In genomic region chr6:18340781-18341551, GRCh38 we compare ENCODE assay signal across 2 cellular contexts.
TF ChIP-seq lines count a peak whose summit lies in the region.

No MANE protein-coding gene starts in this region.

TF ChIP-seq in GM23338, 12 proteins besides CTCF, POLR2A, EP300 and RAD21:
- TF ChIP-seq EZH2 (IDR thresholded peaks at IDR 0.05; ENCODE audit: low read depth, unreplicated experiment) (no peak), ETS1 (IDR thresholded peaks at IDR 0.05) (no peak), REST (IDR thresholded peaks at IDR 0.05; ENCODE audit: unreplicated experiment) (no peak), STAT1 (IDR thresholded peaks at IDR 0.05; ENCODE audit: unreplicated experiment) (no peak), ZNF462 (CRISPR knock-in tag; IDR thresholded peaks at IDR 0.05) (no peak), NANOG (IDR thresholded peaks at IDR 0.05; ENCODE audit: borderline replicate concordance) (no peak), CREB1 (CRISPR knock-in tag; IDR thresholded peaks at IDR 0.05; ENCODE audit: low read depth) (no peak), ZNF114 (CRISPR knock-in tag; IDR thresholded peaks at IDR 0.05) (no peak), JUNB (IDR thresholded peaks at IDR 0.05; ENCODE audit: unreplicated experiment) (no peak)

TF ChIP-seq in K562, 482 proteins besides CTCF, POLR2A, EP300 and RAD21:
- TF ChIP-seq ZBTB17 (CRISPR knock-in tag; IDR thresholded peaks at IDR 0.05) (no peak), ATF4 (CRISPR knock-in tag; IDR thresholded peaks at IDR 0.05) (no peak), PPARD (CRISPR knock-in tag; IDR thresholded peaks at IDR 0.05) (no peak), TFE3 (CRISPR knock-in tag; IDR thresholded peaks at IDR 0.05) (peak; percentile 84)
